15 cellular contexts compared by ENCODE assay signal in the genomic region with DNA sequence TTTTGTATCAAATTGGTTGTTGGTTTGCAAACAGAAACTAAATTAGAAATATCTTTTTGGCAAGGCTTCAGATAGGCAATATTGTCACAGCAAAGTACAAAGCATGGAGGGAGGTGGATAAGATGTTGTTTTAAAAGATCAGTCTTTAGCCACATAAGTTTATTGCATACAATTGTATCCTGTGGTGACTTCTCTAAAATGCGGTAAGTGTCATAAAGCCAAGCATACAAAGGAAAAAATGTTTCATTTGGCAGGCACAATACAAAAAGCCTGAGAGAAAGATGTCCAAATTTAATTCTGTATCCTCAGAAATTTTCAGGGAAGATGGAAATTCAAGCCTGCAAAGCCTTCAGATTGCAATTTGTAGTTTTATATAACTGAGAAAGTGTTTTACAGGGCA. TPM values are rescaled to one million over a fixed set of nuclear protein-coding genes. Genes with fewer than 3 reads are reported as not detected.
DNase-seq lines count a peak whose midpoint lies in the region; ATAC-seq, FAIRE-seq and TF ChIP-seq lines count a peak whose summit lies in the region.
"Had no signal": no experiment of that assay in that cellular context is flagged by ENCODE, and none has a peak within 500 bp of the region (broad histone marks: within the 10 kb centered on the region; RNA-seq: fewer than 3 reads in every experiment).

No MANE protein-coding gene starts in this region.

- peaks cover 21% of the 10 kb centered on the region for H3K4me1 ChIP-seq in GM23248 (ENCODE audit: insufficient read depth)
- H3K4me1 ChIP-seq in HepG2 (ENCODE audit: insufficient read depth, low read length): peaks cover 12% of the 10 kb centered on the region

- H3K9me3 ChIP-seq in GM23248 (ENCODE audit: low read depth): no peaks in the 10 kb centered on the region
- no peaks in the 10 kb centered on the region for H3K9me3 ChIP-seq in WERI-Rb-1 (ENCODE audit: severe bottlenecking)
- H3K9me3 ChIP-seq in HepG2 (ENCODE audit: low read length): no peaks in the 10 kb centered on the region
- H3K9me3 ChIP-seq: SJSA1 had no signal

- POLR2A ChIA-PET in HepG2 (lab: Yijun Ruan, JAX): no interaction called here

- H3K9ac ChIP-seq in GM23248: peak overlapping the region; percentile 39; the same call in 1 of the 2 replicates
- H3K9ac ChIP-seq in HepG2 (ENCODE audit: insufficient read depth, low read depth, low read length): no peak overlapping the region

- in situ Hi-C loops in GM23248 (cut with MboI) (no loop called here), HepG2 (cut with HindIII; ENCODE audit: extremely low pct_ligation_motif_present, low pct_unique_long_range_greater_than_20kb) (no loop called here)

- no peak for FAIRE-seq in HepG2 (lab: Jason Lieb, UNC)

- TF ChIP-seq RAD21 in HepG2 (CRISPR knock-in tag; IDR thresholded peaks at IDR 0.05): no peak

- 39 to 46% methylated on average over 1 of the region's 1 CpG for WGBS in GM23248 (ENCODE audit: low coverage in 1 of 2, low lambda C conversion rate in 2 of 2, missing lambda C conversion rate in 2 of 2), 2 experiments
- WGBS in HepG2 (ENCODE audit: low lambda C conversion rate): 92% methylated on average over 1 of the region's 1 CpG

- peak overlapping the region; percentile 79 for H2AFZ ChIP-seq in GM23248
- no peak overlapping the region for H2AFZ ChIP-seq in HepG2 (ENCODE audit: low read length)

- CTCF ChIA-PET in HepG2 (lab: Yijun Ruan, JAX; ENCODE audit: low intra/inter-chr PET ratio, low total read pairs): no interaction called here

- no peaks in the 10 kb centered on the region for H3K9me2 ChIP-seq in GM23248 (ENCODE audit: insufficient read depth)

- H3K4me3 ChIP-seq in GM23248: peak overlapping the region; percentile 38
- H3K4me3 ChIP-seq in WERI-Rb-1 (ENCODE audit: low read depth, low read length): no peak overlapping the region
- no peak overlapping the region for H3K4me3 ChIP-seq in HepG2 (replicated peaks in 1 of 3; ENCODE audit: insufficient read depth in 1 of 3, low read depth in 2 of 3, low read length in 3 of 3)
- H3K4me3 ChIP-seq: SJSA1 had no signal

- BruUV-seq in HepG2 (replicated peaks; lab: Mats Ljungman, UMichigan): no TSS peak

- H3K4me2 ChIP-seq in GM23248 (ENCODE audit: unreplicated experiment) (peak overlapping the region; percentile 67), HepG2 (ENCODE audit: low read depth, low read length) (no peak overlapping the region)

- H3K36me3 ChIP-seq in GM23248 (ENCODE audit: low read depth): no peaks in the 10 kb centered on the region
- peaks cover 2% of the 10 kb centered on the region for H3K36me3 ChIP-seq in WERI-Rb-1
- no peaks in the 10 kb centered on the region for H3K36me3 ChIP-seq in HepG2 (replicated peaks in 1 of 2; ENCODE audit: control insufficient read depth in 1 of 2, insufficient read depth in 2 of 2, low read length in 2 of 2)
- H3K36me3 ChIP-seq: SJSA1 had no signal

- H3K27me3 ChIP-seq in GM23248 (replicated peaks; ENCODE audit: insufficient read depth) (no peaks in the 10 kb centered on the region), WERI-Rb-1 (ENCODE audit: insufficient read depth, low read depth, severe bottlenecking) (no peaks in the 10 kb centered on the region), HepG2 (ENCODE audit: control insufficient read depth in 1 of 2, insufficient read depth in 2 of 2, low read length in 2 of 2) (no peaks in the 10 kb centered on the region)
- H3K27me3 ChIP-seq: SJSA1 had no signal

- H4K20me1 ChIP-seq in GM23248 (ENCODE audit: insufficient read depth) (no peaks in the 10 kb centered on the region), HepG2 (ENCODE audit: insufficient read depth, low read length) (no peaks in the 10 kb centered on the region)

- H3K79me2 ChIP-seq in GM23248 (ENCODE audit: insufficient read depth) (no peaks in the 10 kb centered on the region), HepG2 (ENCODE audit: insufficient read depth, low read length) (no peaks in the 10 kb centered on the region)

- H3F3A ChIP-seq in GM23248 (ENCODE audit: insufficient read depth): no peaks in the 10 kb centered on the region

- TF ChIP-seq POLR2A in HepG2 (IDR thresholded peaks at IDR 0.05; ENCODE audit: insufficient read depth in 1 of 2, low read depth in 2 of 2, low read length in 2 of 2): no peak

- intact Hi-C loops in HepG2 (cut with micrococcal nuclease; ENCODE audit: unreplicated experiment): no loop called here

- ATAC-seq in HepG2: no peak

- H3K27ac ChIP-seq in GM23248 (0 out of 2 replicates have a peak overlapping the region, but pooled peaks have one; percentile 7), VCaP (0 out of 2 replicates have a peak overlapping the region, but pooled peaks have one; percentile 0), substantia nigra (ENCODE audit: low read depth, low read length, poor library complexity, severe bottlenecking) (peak overlapping the region; percentile 59), WERI-Rb-1 (no peak overlapping the region), HepG2 (ENCODE audit: extremely low read length, insufficient read depth, low read length) (no peak overlapping the region)
- H3K27ac ChIP-seq: SJSA1 had no signal

- DNase-seq in GM23248: peak; percentile 45
- peak; percentile 34 for DNase-seq in inferior parietal cortex (ENCODE audit: extremely low spot score)
- DNase-seq in substantia nigra (lab: John Stamatoyannopoulos, UW): no peak
- no peak for DNase-seq in WERI-Rb-1
- DNase-seq in OCI-M1 (lab: John Stamatoyannopoulos, UW): no peak
- DNase-seq in DMS153 treated with DMSO at 0.1 percent for 48 hours (lab: John Stamatoyannopoulos, UW; ENCODE audit: unreplicated experiment): no peak
- no peak for DNase-seq in HepG2 (ENCODE audit: low spot score)
- DNase-seq: activated CD4-positive, alpha-beta T cell treated with anti-CD3 and anti-CD28 coated beads, Interleukin-2, amount 50 U/mL, for 48 hours; activated naive CD8-positive, alpha-beta T cell treated with anti-CD3 and anti-CD28 coated beads, Interleukin-2, amount 10 ng/mL, durations not matched to agents 7 days and 5 days; H7; NCI-H510A treated with DMSO at 0.1 percent for 48 hours; stimulated activated CD4-positive, alpha-beta T cell treated with anti-CD3 and anti-CD28 coated beads, Interleukin-4, amount 100 ng/mL, for 1 hour; trophoblast cell had no signal

- TF ChIP-seq CTCF in VCaP (conservative IDR thresholded peaks at IDR 0.05) (no peak), WERI-Rb-1 (IDR thresholded peaks at IDR 0.05; ENCODE audit: low read depth, low read length) (no peak), HepG2 (CRISPR knock-in tag; IDR thresholded peaks at IDR 0.05) (no peak)

- TF ChIP-seq EP300 in HepG2 (IDR thresholded peaks at IDR 0.05; ENCODE audit: low read depth in 2 of 2, low read length in 2 of 2) (no peak), HepG2 (CRISPR knock-in tag; IDR thresholded peaks at IDR 0.05; ENCODE audit: borderline replicate concordance) (no peak)

RNA-seq across cellular contexts. Expression of a gene that starts 7.7 kb away (rescaled TPM):
- 10.4 and 13.5 TPM in 2 replicates for total RNA-seq in GM23248 (2014; rRNA removed; shearing (Covaris generic))
- polyA plus RNA-seq in GM23248 (2016; fragmentation: Nextera tagmentation; extraction: Ambion mirVana) (1.5 TPM in 2 replicates), HepG2 (2011; rRNA removed) (1.4 and 1.7 TPM in 2 replicates)
- 0.97 and 1.00 TPM in 2 replicates for total RNA-seq in HepG2 (2016; rRNA removed; fragmentation: Illumina TruSeq; extraction: Trizol)
- total RNA-seq in HepG2 (2016; cell fraction: cytosol; rRNA removed; fragmentation: Illumina TruSeq; extraction: Trizol; ENCODE audit: low read depth): 0.09 and 0.30 TPM in 2 replicates
- total RNA-seq in HepG2 (2016; cell fraction: insoluble cytoplasmic fraction; rRNA removed; fragmentation: Illumina TruSeq; extraction: Trizol): 1.5 and 2.1 TPM in 2 replicates
- 0.76 and 1.1 TPM in 2 replicates for total RNA-seq in HepG2 (2016; cell fraction: membrane; rRNA removed; fragmentation: Illumina TruSeq; extraction: Trizol)
- total RNA-seq in HepG2 (2016; cell fraction: nucleus; rRNA removed; fragmentation: Illumina TruSeq; extraction: Trizol): 2.9 and 3.8 TPM in 2 replicates
- 0.52 and 0.92 TPM in 2 replicates for polyA plus RNA-seq in HepG2 (2011; cell fraction: cytosol; rRNA removed)
- 1.9 and 2.4 TPM in 2 replicates for polyA plus RNA-seq in HepG2 (2011; cell fraction: nucleus; rRNA removed)
- 1.3 and 1.7 TPM in 2 replicates for polyA plus RNA-seq in HepG2 (2012)
- polyA plus RNA-seq in HepG2 (2016; cell fraction: cytosol; fragmentation: Illumina TruSeq; extraction: Trizol; ENCODE audit: low read depth): 0.16 and 0.21 TPM in 2 replicates
- polyA plus RNA-seq in HepG2 (2016; cell fraction: insoluble cytoplasmic fraction; fragmentation: Illumina TruSeq; extraction: Trizol; ENCODE audit: low read depth): 1.2 and 1.7 TPM in 2 replicates
- 0.60 and 0.66 TPM in 2 replicates for polyA plus RNA-seq in HepG2 (2016; cell fraction: membrane; fragmentation: Illumina TruSeq; extraction: Trizol; ENCODE audit: low read depth)
- polyA plus RNA-seq in HepG2 (2016; cell fraction: nucleus; fragmentation: Illumina TruSeq; extraction: Trizol; ENCODE audit: insufficient read depth, low read depth): 2.6 and 3.1 TPM in 2 replicates
- polyA minus RNA-seq in HepG2 (2011; rRNA and poly(A)+ RNA removed; ENCODE audit: low replicate concordance): 1.3 and 6.1 TPM in 2 replicates
- polyA minus RNA-seq in HepG2 (2011; cell fraction: cytosol; rRNA and poly(A)+ RNA removed): 1.7 and 2.0 TPM in 2 replicates
- 3.2 and 4.8 TPM in 2 replicates for polyA minus RNA-seq in HepG2 (2011; cell fraction: nucleus; rRNA and poly(A)+ RNA removed)

RNA-seq across cellular contexts. Expression of a gene that starts 35.9 kb away (rescaled TPM):
- total RNA-seq in GM23248 (2014; rRNA removed; shearing (Covaris generic)): not detected in 2 replicates
- polyA plus RNA-seq in GM23248 (2016; fragmentation: Nextera tagmentation; extraction: Ambion mirVana): 0.16 TPM in 1 of 2 replicates, not detected in the other
- not detected in 2 replicates for total RNA-seq in HepG2 (2016; rRNA removed; fragmentation: Illumina TruSeq; extraction: Trizol)
- not detected in 2 replicates for total RNA-seq in HepG2 (2016; cell fraction: cytosol; rRNA removed; fragmentation: Illumina TruSeq; extraction: Trizol; ENCODE audit: low read depth)
- total RNA-seq in HepG2 (2016; cell fraction: insoluble cytoplasmic fraction; rRNA removed; fragmentation: Illumina TruSeq; extraction: Trizol): not detected in 2 replicates
- not detected in 2 replicates for total RNA-seq in HepG2 (2016; cell fraction: membrane; rRNA removed; fragmentation: Illumina TruSeq; extraction: Trizol)
- total RNA-seq in HepG2 (2016; cell fraction: nucleus; rRNA removed; fragmentation: Illumina TruSeq; extraction: Trizol): not detected in 2 replicates
- polyA plus RNA-seq in HepG2 (2011; rRNA removed): not detected in 2 replicates
- not detected in 2 replicates for polyA plus RNA-seq in HepG2 (2011; cell fraction: cytosol; rRNA removed)
- polyA plus RNA-seq in HepG2 (2011; cell fraction: nucleus; rRNA removed): not detected in 2 replicates
- polyA plus RNA-seq in HepG2 (2012): 0.09 and 0.20 TPM in 2 replicates
- polyA plus RNA-seq in HepG2 (2016; cell fraction: cytosol; fragmentation: Illumina TruSeq; extraction: Trizol; ENCODE audit: low read depth): not detected in 2 replicates
- not detected in 2 replicates for polyA plus RNA-seq in HepG2 (2016; cell fraction: insoluble cytoplasmic fraction; fragmentation: Illumina TruSeq; extraction: Trizol; ENCODE audit: low read depth)
- polyA plus RNA-seq in HepG2 (2016; cell fraction: membrane; fragmentation: Illumina TruSeq; extraction: Trizol; ENCODE audit: low read depth): not detected in 2 replicates
- not detected in 2 replicates for polyA plus RNA-seq in HepG2 (2016; cell fraction: nucleus; fragmentation: Illumina TruSeq; extraction: Trizol; ENCODE audit: insufficient read depth, low read depth)
- not detected in 2 replicates for polyA minus RNA-seq in HepG2 (2011; rRNA and poly(A)+ RNA removed; ENCODE audit: low replicate concordance)
- polyA minus RNA-seq in HepG2 (2011; cell fraction: cytosol; rRNA and poly(A)+ RNA removed): not detected in 2 replicates
- not detected in 2 replicates for polyA minus RNA-seq in HepG2 (2011; cell fraction: nucleus; rRNA and poly(A)+ RNA removed)
- total RNA-seq: activated naive CD8-positive, alpha-beta T cell treated with anti-CD3 and anti-CD28 coated beads, Interleukin-2, amount 10 ng/mL, durations not matched to agents 7 days and 5 days; H7; SJSA1 had no signal

Comparison
In these comparisons a context has a peak if more than half of its experiments do, and no peak if none do; other contexts are left out.
1. DNase-seq: peak in GM23248 (single experiment) and inferior parietal cortex (single experiment); none in substantia nigra (0 of 49), WERI-Rb-1 (single experiment), OCI-M1 (single experiment), DMS153 treated with DMSO at 0.1 percent for 48 hours (single experiment) and HepG2 (single experiment).
2. H3K27ac ChIP-seq: peak in GM23248 (single experiment), VCaP (single experiment) and substantia nigra (single experiment); none in WERI-Rb-1 (single experiment) and HepG2 (single experiment).